In the genomic region with DNA sequence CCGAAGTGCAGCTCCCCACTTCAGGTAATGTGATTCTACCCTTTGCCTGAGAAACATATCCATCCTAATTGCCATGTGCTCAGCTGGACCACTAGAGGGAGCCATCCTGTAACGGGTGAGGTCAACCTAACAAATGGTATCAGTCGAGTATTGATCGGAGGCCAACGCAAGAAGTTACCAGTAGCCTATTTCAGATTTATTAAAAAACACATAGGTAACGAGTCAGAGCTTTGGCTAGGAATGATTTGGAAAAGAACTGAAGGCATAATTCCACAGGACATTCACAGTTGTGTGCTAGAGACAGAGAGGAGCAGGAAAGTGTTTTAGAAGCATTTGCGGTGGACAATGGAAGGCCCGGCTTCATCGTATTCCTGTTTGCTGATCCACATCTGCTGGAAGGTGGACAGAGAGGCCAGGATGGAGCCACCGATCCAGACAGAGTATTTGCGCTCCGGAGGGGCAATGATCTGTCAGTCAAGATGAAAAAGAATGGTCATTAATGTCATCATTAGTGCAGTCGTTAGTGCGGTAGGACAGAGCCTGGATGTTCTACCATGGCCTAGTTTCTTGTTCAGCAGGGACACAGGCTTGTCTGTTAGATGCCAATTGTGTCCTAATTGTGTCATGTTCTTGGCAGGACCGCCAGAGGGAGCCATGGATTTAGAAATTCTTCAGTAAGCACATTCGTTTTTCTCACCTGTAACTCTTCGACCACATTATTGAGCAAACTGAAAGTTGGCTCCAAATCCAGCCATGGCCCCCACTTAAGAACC, we compare ENCODE assay signal across 8 cellular contexts. TPM values are rescaled to one million over a fixed set of nuclear protein-coding genes. Genes with fewer than 3 reads are reported as not detected.
DNase-seq lines count a peak whose midpoint lies in the region; ATAC-seq, FAIRE-seq and TF ChIP-seq lines count a peak whose summit lies in the region.

No MANE protein-coding gene starts in this region.

- H3K4me3 ChIP-seq in AG09309 (ENCODE audit: control insufficient read depth, low read depth, low read length), result no peak overlapping the region
- H3K4me3 ChIP-seq in MM.1S (ENCODE audit: low read length), result peak overlapping the region; percentile 34
- H3K4me3 ChIP-seq in SJSA1, result no peak overlapping the region
- no peak overlapping the region for H3K4me3 ChIP-seq in gastroesophageal sphincter
- no peak overlapping the region for H3K4me3 ChIP-seq in osteoblast (ENCODE audit: insufficient read depth, low read length)
- no peak overlapping the region for H3K4me3 ChIP-seq in testis

- H3K27ac ChIP-seq in MM.1S (ENCODE audit: low read length) (no peak overlapping the region), SJSA1 (no peak overlapping the region), gastroesophageal sphincter (peak overlapping the region; percentile 82 to 94 (median 87)), osteoblast (ENCODE audit: low read depth, low read length) (no peak overlapping the region), testis (peak overlapping the region; percentile 61 to 65)

- H3K4me2 ChIP-seq in MM.1S (ENCODE audit: low read depth, low read length) (peak overlapping the region; percentile 76), osteoblast (ENCODE audit: insufficient read depth, low read length) (peak overlapping the region; percentile 32)

- H3K9me3 ChIP-seq in MM.1S (replicated peaks; ENCODE audit: insufficient read depth, low read length), result no peaks in the 10 kb centered on the region
- no peaks in the 10 kb centered on the region for H3K9me3 ChIP-seq in SJSA1 (replicated peaks)
- no peaks in the 10 kb centered on the region for H3K9me3 ChIP-seq in gastroesophageal sphincter
- no peaks in the 10 kb centered on the region for H3K9me3 ChIP-seq in osteoblast (ENCODE audit: low read depth, low read length)
- H3K9me3 ChIP-seq in testis, result no peaks in the 10 kb centered on the region

- H4K20me1 ChIP-seq in MM.1S (ENCODE audit: insufficient read depth, low read length) (no peaks in the 10 kb centered on the region), osteoblast (ENCODE audit: insufficient read depth, low read length) (no peaks in the 10 kb centered on the region)

- intact Hi-C loops in testis (cut with DNase I; ENCODE audit: low total_unique reads), result loop anchor here (5.0 to 10.0 kb wide), 2 partner anchors 100 to 282 kb away; no protein-coding TSS in a partner anchor

- peak; percentile 59 for DNase-seq in AG09309 (ENCODE audit: low read depth)
- peak; percentile 24 for DNase-seq in GM19239 (ENCODE audit: insufficient read length, low spot score)
- DNase-seq in MM.1S, result peak; percentile 88
- peak; percentile 55 to 61 for DNase-seq in SJSA1 (ENCODE audit: low read depth in 1 of 2, low spot score in 2 of 2)
- DNase-seq in activated naive CD4-positive, alpha-beta T cell treated with Interleukin-2 at 50 U/mL for 16 hours, result peak; percentile 74
- DNase-seq in osteoblast (ENCODE audit: insufficient read length, low spot score, missing footprints), result peak; percentile 56
- peak; percentile 88 for DNase-seq in testis

- 13% methylated on average over 16 to 17 of the region's 17 CpGs for WGBS in gastroesophageal sphincter (ENCODE audit: low coverage in 1 of 2), 2 donors
- WGBS in testis, 2 donors, result 18 to 32% methylated on average over 14 to 17 of the region's 17 CpGs

- ATAC-seq in gastroesophageal sphincter, result peak; percentile 56

- no peak for TF ChIP-seq POLR2A in gastroesophageal sphincter (IDR thresholded peaks at IDR 0.05)
- TF ChIP-seq POLR2A in testis (IDR thresholded peaks at IDR 0.05), result no peak

- no peaks in the 10 kb centered on the region for H3K36me3 ChIP-seq in MM.1S (replicated peaks; ENCODE audit: insufficient read depth, low read length)
- H3K36me3 ChIP-seq in SJSA1, result peaks cover 74% of the 10 kb centered on the region
- peaks cover 21 to 59% of the 10 kb centered on the region in 2 donors for H3K36me3 ChIP-seq in gastroesophageal sphincter
- H3K36me3 ChIP-seq in osteoblast (ENCODE audit: insufficient read depth, low read length), result peaks cover 59% of the 10 kb centered on the region
- H3K36me3 ChIP-seq in testis (ENCODE audit: low read depth, missing control alignments), result no peaks in the 10 kb centered on the region

- TF ChIP-seq CTCF in AG09309 (IDR thresholded peaks at IDR 0.05; ENCODE audit: control insufficient read depth, insufficient read depth, low read depth, low read length, missing control alignments) (peak; percentile 88), MM.1S (IDR thresholded peaks at IDR 0.05; ENCODE audit: low read length) (peak; percentile 88), gastroesophageal sphincter (IDR thresholded peaks at IDR 0.05) (peak; percentile 69 to 89 (median 81)), osteoblast (IDR thresholded peaks at IDR 0.05; ENCODE audit: extremely low read depth, low read depth, low read length) (peak; percentile 87), testis (IDR thresholded peaks at IDR 0.05) (peak; percentile 73 to 94 (median 77))

- H3K79me2 ChIP-seq in MM.1S (ENCODE audit: low read length), result no peaks in the 10 kb centered on the region
- H3K79me2 ChIP-seq in osteoblast (ENCODE audit: insufficient read depth, low read length), result no peaks in the 10 kb centered on the region

- H2AFZ ChIP-seq in MM.1S (ENCODE audit: low read length) (peak overlapping the region; percentile 26), osteoblast (ENCODE audit: low read length) (no peak overlapping the region)

- FAIRE-seq in GM19239 (lab: Jason Lieb, UNC), result peak; percentile 93

- H3F3A ChIP-seq in MM.1S (ENCODE audit: insufficient read depth, low read length), result no peaks in the 10 kb centered on the region

- H3K9me2 ChIP-seq in MM.1S (replicated peaks; ENCODE audit: insufficient read depth, low read length), result no peaks in the 10 kb centered on the region

- H3K27me3 ChIP-seq in MM.1S (replicated peaks; ENCODE audit: insufficient read depth, low read length) (peaks cover 9% of the 10 kb centered on the region), SJSA1 (replicated peaks) (no peaks in the 10 kb centered on the region), gastroesophageal sphincter (no peaks in the 10 kb centered on the region), osteoblast (ENCODE audit: insufficient read depth, low read length) (no peaks in the 10 kb centered on the region), testis (no peaks in the 10 kb centered on the region)

- no peak overlapping the region for H3K9ac ChIP-seq in MM.1S (ENCODE audit: low read length)

- no peak for TF ChIP-seq EP300 in gastroesophageal sphincter (IDR thresholded peaks at IDR 0.05)

- H3K4me1 ChIP-seq in MM.1S (ENCODE audit: low read length), result peaks cover 6% of the 10 kb centered on the region; the same call in 1 of the 2 replicates
- H3K4me1 ChIP-seq in SJSA1 (replicated peaks), result peaks cover 10% of the 10 kb centered on the region
- peaks cover 7 to 71% (median 12%) of the 10 kb centered on the region in 3 donors for H3K4me1 ChIP-seq in gastroesophageal sphincter
- peaks cover 9% of the 10 kb centered on the region for H3K4me1 ChIP-seq in osteoblast (ENCODE audit: insufficient read depth, low read length)
- peaks cover 9% of the 10 kb centered on the region for H3K4me1 ChIP-seq in testis

RNA-seq across cellular contexts. Expression of gene ACTA2, which starts 17.5 kb away (rescaled TPM):
- total RNA-seq in SJSA1 (2014; rRNA removed; shearing (Covaris generic)), result 1,885 and 2,012 TPM in 2 replicates
- total RNA-seq in gastroesophageal sphincter, result 1,000 to 10,000 TPM; 5,887 to 9,086 (median 7,887) TPM
- total RNA-seq in osteoblast, result 501 and 855 TPM in 2 replicates
- total RNA-seq in testis, result 100 to 1,000 TPM; 398 to 527 TPM
- polyA plus RNA-seq in testis (ENCODE audit: insufficient read depth, low read depth, low replicate concordance), result 939 TPM

RNA-seq across cellular contexts. Expression of gene STAMBPL1, which starts 55.0 kb away (rescaled TPM):
- total RNA-seq in SJSA1 (2014; rRNA removed; shearing (Covaris generic)), result 12.9 and 17.1 TPM in 2 replicates
- total RNA-seq in gastroesophageal sphincter (10 to 100 TPM; 14.4 to 26.3 (median 22.3) TPM), osteoblast (10.3 and 11.6 TPM in 2 replicates), testis (10 to 100 TPM; 20.0 to 32.3 TPM)
- 37.5 TPM for polyA plus RNA-seq in testis (ENCODE audit: insufficient read depth, low read depth, low replicate concordance)

RNA-seq across cellular contexts. Expression of gene FAS, which starts 55.5 kb away (rescaled TPM):
- total RNA-seq in SJSA1 (2014; rRNA removed; shearing (Covaris generic)), result 20.6 and 25.6 TPM in 2 replicates
- total RNA-seq in gastroesophageal sphincter, result 10 to 100 TPM; 15.0 to 27.5 (median 19.6) TPM
- 49.6 and 62.5 TPM in 2 replicates for total RNA-seq in osteoblast
- total RNA-seq in testis, result 10 to 100 TPM in 1 of 2 donors, 1 to 10 TPM in 1; 9.3 to 10.7 TPM
- polyA plus RNA-seq in testis (ENCODE audit: insufficient read depth, low read depth, low replicate concordance), result 16.2 TPM

Comparison
In these comparisons a context has a peak if more than half of its experiments do, and no peak if none do; other contexts are left out.
1. DNase-seq: peak in every context shown above with its lines; median percentile 88 in MM.1S; 88 in testis; 74 in activated naive CD4-positive, alpha-beta T cell treated with Interleukin-2 at 50 U/mL for 16 hours; 59 in AG09309; 58 in SJSA1; 56 in osteoblast; 24 in GM19239.
2. H3K27ac ChIP-seq: peak in gastroesophageal sphincter (4 of 4) and testis (2 of 2); none in MM.1S (single experiment), SJSA1 (single experiment) and osteoblast (single experiment).
3. Peak in every context shown above with its lines, with median percentiles within 50 percentile points of each other: CTCF ChIP-seq.